13 cellular contexts compared by ENCODE assay signal in the genomic region with DNA sequence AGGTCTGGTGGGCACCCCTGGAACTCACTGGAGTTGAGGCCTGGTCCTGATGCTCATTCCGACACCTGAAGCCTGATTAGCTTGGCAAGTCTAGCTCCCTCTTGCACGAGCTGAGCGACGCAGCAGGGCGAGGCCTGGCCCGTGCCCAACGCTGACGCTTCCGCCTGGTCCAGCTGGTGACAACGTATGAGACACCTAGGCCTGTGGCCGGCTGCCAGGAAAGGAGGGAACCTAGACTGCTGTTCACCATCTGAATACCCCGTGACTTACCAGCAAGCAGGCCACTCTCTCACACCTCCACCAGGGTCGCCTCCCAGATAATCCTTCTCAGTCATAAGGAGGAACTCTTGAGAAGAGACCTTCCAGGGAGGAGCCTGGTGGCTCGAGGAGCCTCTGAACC. TPM values are rescaled to one million over a fixed set of nuclear protein-coding genes. Genes with fewer than 3 reads are reported as not detected.
DNase-seq lines count a peak whose midpoint lies in the region; ATAC-seq and TF ChIP-seq lines count a peak whose summit lies in the region.
"Had no signal": no experiment of that assay in that cellular context is flagged by ENCODE, and none has a peak within 500 bp of the region (broad histone marks: within the 10 kb centered on the region; RNA-seq: fewer than 3 reads in every experiment).

No MANE protein-coding gene starts in this region.

- H3K27me3 ChIP-seq in Peyer's patch, result no peaks in the 10 kb centered on the region
- H3K27me3 ChIP-seq in mesendoderm (ENCODE audit: insufficient read depth, low read length, poor library complexity), result no peaks in the 10 kb centered on the region

- DNase-seq in DMS53 (lab: John Stamatoyannopoulos, UW) (peak; percentile 97), NCI-H1436 (lab: John Stamatoyannopoulos, UW) (peak; percentile 78), Peyer's patch (peak in 2 of 3 donors; percentile 91 to 94), left lobe of liver (ENCODE audit: low spot score) (no peak), mesendoderm (no peak)
- no peak for DNase-seq in stimulated activated CD4-positive, alpha-beta T cell treated with anti-CD3 and anti-CD28 coated beads, Interleukin-4, amount 100 ng/mL, for 1 hour
- DNase-seq: activated CD8-positive, alpha-beta memory T cell treated with anti-CD3 and anti-CD28 coated beads, Interleukin-2, amount 50 U/mL, for 48 hours; anterior cingulate cortex; T-helper 9 cell had no signal

- ATAC-seq in left lobe of liver (peak; percentile 15), GM21528 (IDR thresholded peaks at IDR 0.05; ENCODE audit: low FRiP score, unreplicated experiment) (no peak), HG03354 (IDR thresholded peaks at IDR 0.05; ENCODE audit: poor library complexity, severe bottlenecking, unreplicated experiment) (no peak)

- no peak for TF ChIP-seq POLR2A in Peyer's patch (IDR thresholded peaks at IDR 0.05)

- no CpG with 5 or more reads among the region's 14 CpGs for WGBS in mesendoderm (ENCODE audit: extremely low coverage, insufficient coverage, low lambda C conversion rate)

- H3K9me3 ChIP-seq in Peyer's patch, result no peaks in the 10 kb centered on the region

- H2BK15ac ChIP-seq in mesendoderm (replicated peaks; ENCODE audit: low read depth), result no peak overlapping the region

- H3K27ac ChIP-seq in Peyer's patch (no peak overlapping the region), mesendoderm (ENCODE audit: low read depth, low read length) (no peak overlapping the region)

- H2BK5ac ChIP-seq in mesendoderm (ENCODE audit: low read length), result no peak overlapping the region

- H4K8ac ChIP-seq in mesendoderm (ENCODE audit: low read depth, low read length), result no peak overlapping the region

- H3K36me3 ChIP-seq in Peyer's patch, result peaks cover 0 to 16% (median 0%) of the 10 kb centered on the region in 3 donors
- H3K36me3 ChIP-seq in mesendoderm (ENCODE audit: control insufficient read depth, insufficient read depth, low read length), result peaks cover 4% of the 10 kb centered on the region

- no peak overlapping the region for H3K18ac ChIP-seq in mesendoderm (ENCODE audit: low read length)

- no peak overlapping the region for H2BK120ac ChIP-seq in mesendoderm (ENCODE audit: low read depth, low read length)

- TF ChIP-seq CTCF in Peyer's patch (IDR thresholded peaks at IDR 0.05), result peak in 1 of 6 experiments; percentile 6

- no peaks in the 10 kb centered on the region for H3K79me2 ChIP-seq in mesendoderm (ENCODE audit: control insufficient read depth, insufficient read depth, low read length)

- no peak overlapping the region for H3K56ac ChIP-seq in mesendoderm (ENCODE audit: low read length)

- H3K4me1 ChIP-seq in Peyer's patch, result peaks cover 0 to 3% (median 0%) of the 10 kb centered on the region in 4 donors
- no peaks in the 10 kb centered on the region for H3K4me1 ChIP-seq in mesendoderm (ENCODE audit: control insufficient read depth, low read depth, low read length)

- H3K9ac ChIP-seq in mesendoderm (ENCODE audit: low read length), result no peak overlapping the region

- H3K23ac ChIP-seq in mesendoderm (ENCODE audit: low read length), result no peak overlapping the region

- no peak overlapping the region for H3K4me3 ChIP-seq in Peyer's patch
- no peak overlapping the region for H3K4me3 ChIP-seq in mesendoderm (ENCODE audit: low read length)

- H3K4ac ChIP-seq in mesendoderm (ENCODE audit: low read depth, low read length), result no peak overlapping the region

- H3K79me1 ChIP-seq in mesendoderm (ENCODE audit: low read length), result peaks cover 7% of the 10 kb centered on the region

- H3K4me2 ChIP-seq in mesendoderm (ENCODE audit: low read length), result no peak overlapping the region

- no peak overlapping the region for H2AK5ac ChIP-seq in mesendoderm (ENCODE audit: low read length)

- no peak overlapping the region for H4K5ac ChIP-seq in mesendoderm (ENCODE audit: low read length)

RNA-seq across cellular contexts. Expression of gene YTHDF1, which starts 24.5 kb away (rescaled TPM):
- total RNA-seq in Peyer's patch, result 10 to 100 TPM; 25.7 to 30.5 (median 28.3) TPM
- 18.2 TPM for total RNA-seq in left lobe of liver
- polyA plus RNA-seq in mesendoderm (2013, experiment 1 of 2), result 54.2 TPM
- 53.8 TPM for polyA plus RNA-seq in mesendoderm (2013, experiment 2 of 2)

RNA-seq across cellular contexts. Expression of gene BIRC7, which starts 44.3 kb away (rescaled TPM):
- total RNA-seq in Peyer's patch (not detected), left lobe of liver (not detected)
- polyA plus RNA-seq in mesendoderm (2013, experiment 1 of 2), result not detected
- not detected for polyA plus RNA-seq in mesendoderm (2013, experiment 2 of 2)
- total RNA-seq: endothelial cell of umbilical vein had no signal
- polyA plus RNA-seq: endothelial cell of umbilical vein, neural cell had no signal

Comparison
In these comparisons a context has a peak if more than half of its experiments do, and no peak if none do; other contexts are left out.
1. DNase-seq: peak in DMS53 (single experiment), NCI-H1436 (single experiment) and Peyer's patch (2 of 3); none in left lobe of liver (single experiment), mesendoderm (single experiment) and stimulated activated CD4-positive, alpha-beta T cell treated with anti-CD3 and anti-CD28 coated beads, Interleukin-4, amount 100 ng/mL, for 1 hour (single experiment).